In genomic region chr11:4064278-4064955, GRCh38 we compare ENCODE assay signal across 2 cellular contexts.
TF ChIP-seq lines count a peak whose summit lies in the region.

No MANE protein-coding gene starts in this region.

TF ChIP-seq in HCT116, 20 proteins besides CTCF, POLR2A, EP300 and RAD21:
- TF ChIP-seq REST (IDR thresholded peaks at IDR 0.05; ENCODE audit: low read depth) (no peak), ZFX (IDR thresholded peaks at IDR 0.05) (no peak), EGR1 (IDR thresholded peaks at IDR 0.05; ENCODE audit: low read depth) (no peak), SIN3A (IDR thresholded peaks at IDR 0.05; ENCODE audit: low read depth) (no peak), SRF (IDR thresholded peaks at IDR 0.05; ENCODE audit: low read depth) (no peak), ZNF274 (IDR thresholded peaks at IDR 0.05; ENCODE audit: low read depth, low read length) (no peak), ELF1 (IDR thresholded peaks at IDR 0.05; ENCODE audit: borderline replicate concordance, low read depth) (no peak), POLR2AphosphoS5 (IDR thresholded peaks at IDR 0.05; ENCODE audit: low read depth, low read length) (no peak), FOSL1 (IDR thresholded peaks at IDR 0.05; ENCODE audit: low read depth) (no peak)
- TF ChIP-seq, protein P1, sequence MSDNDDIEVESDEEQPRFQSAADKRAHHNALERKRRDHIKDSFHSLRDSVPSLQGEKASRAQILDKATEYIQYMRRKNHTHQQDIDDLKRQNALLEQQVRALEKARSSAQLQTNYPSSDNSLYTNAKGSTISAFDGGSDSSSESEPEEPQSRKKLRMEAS (IDR thresholded peaks at IDR 0.05), result no peak; the same call in 1 of the 2 replicates
- TF ChIP-seq, protein P2, sequence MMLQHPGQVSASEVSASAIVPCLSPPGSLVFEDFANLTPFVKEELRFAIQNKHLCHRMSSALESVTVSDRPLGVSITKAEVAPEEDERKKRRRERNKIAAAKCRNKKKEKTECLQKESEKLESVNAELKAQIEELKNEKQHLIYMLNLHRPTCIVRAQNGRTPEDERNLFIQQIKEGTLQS (IDR thresholded peaks at IDR 0.05), result no peak

TF ChIP-seq in GM12878, 131 proteins besides CTCF, POLR2A, EP300 and RAD21:
- no peak for TF ChIP-seq RELB (IDR thresholded peaks at IDR 0.05; ENCODE audit: low read depth)
TF ChIP-seq in GM12878: peak in this region for 0.
